In genomic region chrX:110665636-110666035, GRCh38 we compare ENCODE assay signal across 8 cellular contexts.
DNase-seq lines count a peak whose midpoint lies in the region; ATAC-seq lines count a peak whose summit lies in the region.

No MANE protein-coding gene starts in this region.

- DNase-seq in stimulated activated CD4-positive, alpha-beta T cell treated with anti-CD3 and anti-CD28 coated beads, Interleukin-1b, Interleukin-23, amount 100 ng/mL, for 48 hours, result peak; percentile 1
- DNase-seq in stimulated activated CD4-positive, alpha-beta T cell treated with anti-CD3 and anti-CD28 coated beads, Interleukin-4, amount 100 ng/mL, for 4 hours, result no peak
- DNase-seq in NCI-H526 (lab: John Stamatoyannopoulos, UW) (peak; percentile 40 to 79), dermis blood vessel endothelial cell (peak; percentile 1), mucosa of gallbladder (ENCODE audit: low spot score) (peak; percentile 19), NCI-H2171 treated with DMSO at 0.1 percent for 48 hours (lab: John Stamatoyannopoulos, UW) (no peak), D341Med (ENCODE audit: low spot score) (no peak)

- peak; percentile 75 for ATAC-seq in HG02610 (IDR thresholded peaks at IDR 0.05; ENCODE audit: unreplicated experiment)

Comparison
In these comparisons a context has a peak if more than half of its experiments do, and no peak if none do; other contexts are left out.
1. DNase-seq: peak in stimulated activated CD4-positive, alpha-beta T cell treated with anti-CD3 and anti-CD28 coated beads, Interleukin-1b, Interleukin-23, amount 100 ng/mL, for 48 hours (single experiment), NCI-H526 (2 of 2), dermis blood vessel endothelial cell (single experiment) and mucosa of gallbladder (single experiment); none in stimulated activated CD4-positive, alpha-beta T cell treated with anti-CD3 and anti-CD28 coated beads, Interleukin-4, amount 100 ng/mL, for 4 hours (0 of 2), NCI-H2171 treated with DMSO at 0.1 percent for 48 hours (single experiment) and D341Med (single experiment).